ENCODE assay signal across 1 cellular context in the genomic region with DNA sequence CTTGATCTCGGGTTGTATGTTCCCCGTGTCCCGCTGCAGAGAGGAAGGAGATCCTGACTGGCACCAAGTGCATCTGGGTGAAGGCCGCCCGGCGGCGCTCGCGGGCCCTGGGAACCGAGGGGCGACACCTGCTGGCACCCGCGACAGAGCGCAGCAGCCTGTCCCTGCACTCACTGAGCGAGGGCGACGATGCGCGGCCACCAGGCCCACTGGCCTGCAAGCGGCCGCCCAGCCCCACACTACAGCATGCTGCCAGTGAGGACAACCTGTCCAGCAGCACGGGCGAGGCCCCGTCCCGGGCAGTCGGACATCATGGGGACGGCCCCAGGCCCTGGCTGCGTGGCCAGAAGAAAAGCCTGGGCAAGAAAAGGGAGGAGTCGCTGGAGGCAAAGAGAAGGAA.
TF ChIP-seq lines count a peak whose summit lies in the region.

No MANE protein-coding gene starts in this region.

TF ChIP-seq in H1, 55 proteins besides CTCF, POLR2A, EP300 and RAD21 (continued from another document):
- TF ChIP-seq CHD7 (IDR thresholded peaks at IDR 0.05; ENCODE audit: insufficient replicate concordance, low read length) (no peak), YY1 (IDR thresholded peaks at IDR 0.05; ENCODE audit: low read depth, low read length) (peak; percentile 70; the same call in 1 of the 2 replicates), SIN3A (conservative IDR thresholded peaks at IDR 0.05 in 1 of 2, IDR thresholded peaks at IDR 0.05 in 1 of 2; ENCODE audit: low read depth in 1 of 2, low read length in 2 of 2) (0 out of 4 replicates have a peak, but pooled peaks of 1 of the 2 experiments have one; percentile 48), HDAC2 (IDR thresholded peaks at IDR 0.05; ENCODE audit: borderline replicate concordance in 1 of 2, low read depth in 2 of 2, low read length in 2 of 2) (no peak), EGR1 (IDR thresholded peaks at IDR 0.05; ENCODE audit: borderline replicate concordance, low read depth, low read length) (no peak), MAX (IDR thresholded peaks at IDR 0.05) (peak; percentile 64), CBX5 (IDR thresholded peaks at IDR 0.05; ENCODE audit: low read depth, low read length) (no peak), KDM5A (IDR thresholded peaks at IDR 0.05; ENCODE audit: low read length) (no peak), GTF2F1 (IDR thresholded peaks at IDR 0.05; ENCODE audit: borderline replicate concordance, low read depth, low read length) (no peak), TAF7 (optimal IDR thresholded peaks at IDR 0.05; ENCODE audit: borderline replicate concordance, low read depth, low read length) (peak; percentile 87), CREB1 (IDR thresholded peaks at IDR 0.05) (peak; percentile 62), SP1 (IDR thresholded peaks at IDR 0.05; ENCODE audit: low read depth, low read length) (no peak), TBP (IDR thresholded peaks at IDR 0.05; ENCODE audit: low read depth, low read length) (peak; percentile 30; the same call in 1 of the 2 replicates), SAP30 (IDR thresholded peaks at IDR 0.05; ENCODE audit: insufficient read depth, insufficient replicate concordance, low read length) (no peak), USF2 (IDR thresholded peaks at IDR 0.05; ENCODE audit: low read length) (no peak), ZNF274 (IDR thresholded peaks at IDR 0.05; ENCODE audit: borderline replicate concordance, extremely low read depth, low read length) (no peak), CHD1 (IDR thresholded peaks at IDR 0.05; ENCODE audit: low read depth, low read length) (no peak), JUND (IDR thresholded peaks at IDR 0.05; ENCODE audit: low read length) (peak; percentile 68; the same call in 1 of the 2 replicates), FOSL1 (IDR thresholded peaks at IDR 0.05; ENCODE audit: insufficient read depth, low read depth, low read length) (no peak), SUZ12 (IDR thresholded peaks at IDR 0.05; ENCODE audit: low read length) (no peak), TEAD4 (IDR thresholded peaks at IDR 0.05; ENCODE audit: low read depth, low read length) (no peak), MAFK (IDR thresholded peaks at IDR 0.05; ENCODE audit: low read depth, low read length) (no peak), E2F6 (IDR thresholded peaks at IDR 0.05) (peak; percentile 44)
- TF ChIP-seq, protein P1, sequence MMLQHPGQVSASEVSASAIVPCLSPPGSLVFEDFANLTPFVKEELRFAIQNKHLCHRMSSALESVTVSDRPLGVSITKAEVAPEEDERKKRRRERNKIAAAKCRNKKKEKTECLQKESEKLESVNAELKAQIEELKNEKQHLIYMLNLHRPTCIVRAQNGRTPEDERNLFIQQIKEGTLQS (IDR thresholded peaks at IDR 0.05; ENCODE audit: insufficient read depth, low read depth, low read length): peak; percentile 74; the same call in 1 of the 2 replicates
